Comparison of ENCODE assay signal across 7 cellular contexts in the genomic region with DNA sequence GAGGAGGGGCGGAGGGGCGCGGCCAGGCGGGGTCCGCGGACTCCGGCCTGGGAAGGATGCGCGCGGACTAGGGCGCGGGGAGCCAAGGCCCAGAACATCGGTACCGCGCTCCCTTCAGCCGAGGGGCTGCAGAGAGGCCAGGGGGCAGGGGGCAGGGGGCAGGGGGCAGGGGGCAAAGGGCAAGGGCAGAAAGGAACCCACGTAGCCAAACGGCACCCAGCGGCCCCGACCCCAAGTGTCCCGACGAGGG.
DNase-seq lines count a peak whose midpoint lies in the region; TF ChIP-seq lines count a peak whose summit lies in the region.

No MANE protein-coding gene starts in this region.

- H3K36me3 ChIP-seq in HAP-1 (replicated peaks) (no peaks in the 10 kb centered on the region), OCI-LY1 (ENCODE audit: insufficient read depth, low read length) (no peaks in the 10 kb centered on the region), duodenal mucosa (ENCODE audit: control insufficient read depth in 1 of 2, insufficient read depth in 2 of 2, low read length in 2 of 2) (no peaks in the 10 kb centered on the region), muscle layer of colon (ENCODE audit: insufficient read depth, low read length) (no peaks in the 10 kb centered on the region)

- H3K9me3 ChIP-seq in HAP-1 (no peaks in the 10 kb centered on the region), OCI-LY1 (ENCODE audit: low read length) (no peaks in the 10 kb centered on the region), duodenal mucosa (ENCODE audit: control insufficient read depth in 1 of 2, low read length in 2 of 2) (no peaks in the 10 kb centered on the region), muscle layer of colon (ENCODE audit: low read length) (no peaks in the 10 kb centered on the region)

- DNase-seq in GM13977 (ENCODE audit: low spot score): peak; percentile 87
- no peak for DNase-seq in HAP-1 (ENCODE audit: low spot score in 2 of 2)
- DNase-seq in NCI-H1436 (lab: John Stamatoyannopoulos, UW): no peak
- DNase-seq in NCI-H128 (lab: John Stamatoyannopoulos, UW; ENCODE audit: unreplicated experiment): no peak

- H3F3A ChIP-seq in OCI-LY1 (ENCODE audit: insufficient read depth, low read length): no peaks in the 10 kb centered on the region

- TF ChIP-seq CTCF in GM13977 (IDR thresholded peaks at IDR 0.05; ENCODE audit: extremely low read depth, insufficient read depth, missing control alignments): no peak
- no peak for TF ChIP-seq CTCF in OCI-LY1 (IDR thresholded peaks at IDR 0.05; ENCODE audit: low read length)

- H3K4me2 ChIP-seq in OCI-LY1 (ENCODE audit: low read length): peak overlapping the region; percentile 99

- peak overlapping the region; percentile 85 for H3K9ac ChIP-seq in OCI-LY1 (ENCODE audit: low read length)
- peak overlapping the region; percentile 65 to 69 for H3K9ac ChIP-seq in duodenal mucosa (ENCODE audit: low read depth in 1 of 2, low read length in 2 of 2)
- H3K9ac ChIP-seq in muscle layer of colon (ENCODE audit: low read length): no peak overlapping the region

- H3K79me2 ChIP-seq in OCI-LY1 (ENCODE audit: insufficient read depth, low read length): no peaks in the 10 kb centered on the region

- H3K4me3 ChIP-seq in HAP-1 (peak overlapping the region; percentile 84), OCI-LY1 (ENCODE audit: low read depth, low read length, poor library complexity, severe bottlenecking) (peak overlapping the region; percentile 94), duodenal mucosa (ENCODE audit: low read depth in 1 of 2, low read length in 2 of 2) (peak overlapping the region; percentile 78), muscle layer of colon (ENCODE audit: low read depth in 1 of 2, low read length in 2 of 2) (peak overlapping the region; percentile 77 to 94)

- peaks cover 7% of the 10 kb centered on the region; the same call in 1 of the 2 replicates for H3K4me1 ChIP-seq in HAP-1
- peaks cover 26% of the 10 kb centered on the region for H3K4me1 ChIP-seq in OCI-LY1 (ENCODE audit: insufficient read depth, low read length, severe bottlenecking)
- H3K4me1 ChIP-seq in duodenal mucosa (ENCODE audit: control insufficient read depth in 1 of 2, insufficient read depth in 2 of 2, low read length in 2 of 2): peaks cover 13 to 25% of the 10 kb centered on the region in 2 donors
- peaks cover 16% of the 10 kb centered on the region for H3K4me1 ChIP-seq in muscle layer of colon (ENCODE audit: insufficient read depth, low read length)

- H3K27me3 ChIP-seq in HAP-1 (ENCODE audit: low read depth) (no peaks in the 10 kb centered on the region), OCI-LY1 (ENCODE audit: insufficient read depth, low read length) (no peaks in the 10 kb centered on the region), duodenal mucosa (ENCODE audit: control insufficient read depth in 1 of 2, insufficient read depth in 2 of 2, low read length in 2 of 2) (peaks cover 11 to 13% of the 10 kb centered on the region in 2 donors), muscle layer of colon (ENCODE audit: control insufficient read depth in 1 of 2, insufficient read depth in 2 of 2, low read length in 2 of 2) (no peaks in the 10 kb centered on the region)

- in situ Hi-C loops in GM13977 (cut with MboI; ENCODE audit: low pct_unique_long_range_greater_than_20kb, low sequenced_read_pairs, unreplicated experiment) (no loop called here), HAP-1 (cut with MboI; ENCODE audit: low sequenced_read_pairs) (no loop called here)

- no peaks in the 10 kb centered on the region for H3K9me2 ChIP-seq in OCI-LY1 (ENCODE audit: low read depth, low read length)

- H2AFZ ChIP-seq in OCI-LY1 (ENCODE audit: low read length): no peak overlapping the region; the same call in 1 of the 2 replicates

- no peaks in the 10 kb centered on the region for H4K20me1 ChIP-seq in OCI-LY1 (ENCODE audit: insufficient read depth, low read length)

- H3K27ac ChIP-seq in OCI-LY1 (ENCODE audit: low read depth, low read length, poor library complexity, severe bottlenecking) (no peak overlapping the region), duodenal mucosa (ENCODE audit: low read depth, low read length) (peak overlapping the region; percentile 84), muscle layer of colon (ENCODE audit: low read depth, low read length) (peak overlapping the region; percentile 89)
